In genomic region chr17:74858672-74859438, GRCh38 we compare ENCODE assay signal across 1 cellular context.
TF ChIP-seq lines count a peak whose summit lies in the region.

No MANE protein-coding gene starts in this region.

TF ChIP-seq in GM23338, 12 proteins besides CTCF, POLR2A, EP300 and RAD21:
- TF ChIP-seq EZH2 (IDR thresholded peaks at IDR 0.05; ENCODE audit: low read depth, unreplicated experiment) (no peak), REST (IDR thresholded peaks at IDR 0.05; ENCODE audit: unreplicated experiment) (no peak), ZNF114 (CRISPR knock-in tag; IDR thresholded peaks at IDR 0.05) (no peak), JUNB (IDR thresholded peaks at IDR 0.05; ENCODE audit: unreplicated experiment) (no peak), CREB1 (CRISPR knock-in tag; IDR thresholded peaks at IDR 0.05; ENCODE audit: low read depth) (no peak), ZNF462 (CRISPR knock-in tag; IDR thresholded peaks at IDR 0.05) (no peak), NANOG (IDR thresholded peaks at IDR 0.05; ENCODE audit: borderline replicate concordance) (no peak), STAT1 (IDR thresholded peaks at IDR 0.05; ENCODE audit: unreplicated experiment) (no peak), ETS1 (IDR thresholded peaks at IDR 0.05) (no peak), POLR2AphosphoS5 (IDR thresholded peaks at IDR 0.05; ENCODE audit: low read depth) (no peak)
